In genomic region chr1:187928288-187928687, GRCh38 we compare ENCODE assay signal across 2 cellular contexts.
TF ChIP-seq lines count a peak whose summit lies in the region.

No MANE protein-coding gene starts in this region.

TF ChIP-seq in SK-N-SH, 30 proteins besides CTCF, POLR2A, EP300 and RAD21 (continued from another document):
- TF ChIP-seq REST (IDR thresholded peaks at IDR 0.05; ENCODE audit: low read depth, low read length) (no peak), TAF1 (IDR thresholded peaks at IDR 0.05; ENCODE audit: borderline replicate concordance, low read depth, low read length) (no peak), TEAD4 (IDR thresholded peaks at IDR 0.05; ENCODE audit: borderline replicate concordance, insufficient read depth) (no peak), ELF1 (IDR thresholded peaks at IDR 0.05) (no peak), USF2 (IDR thresholded peaks at IDR 0.05; ENCODE audit: borderline replicate concordance, low read depth, low read length) (no peak), GABPA (IDR thresholded peaks at IDR 0.05; ENCODE audit: low read depth) (no peak), MAX (IDR thresholded peaks at IDR 0.05; ENCODE audit: low read depth) (no peak), NRF1 (IDR thresholded peaks at IDR 0.05; ENCODE audit: low read depth, low read length) (no peak), TCF12 (IDR thresholded peaks at IDR 0.05) (no peak), FOXJ3 (CRISPR knock-in tag; IDR thresholded peaks at IDR 0.05) (no peak), RCOR1 (IDR thresholded peaks at IDR 0.05; ENCODE audit: low read length) (no peak), RFX5 (IDR thresholded peaks at IDR 0.05; ENCODE audit: low read length) (no peak), MXI1 (IDR thresholded peaks at IDR 0.05; ENCODE audit: low read depth, low read length) (no peak), POLR2AphosphoS5 (IDR thresholded peaks at IDR 0.05; ENCODE audit: low read depth, low read length) (no peak)
- TF ChIP-seq, protein P1, sequence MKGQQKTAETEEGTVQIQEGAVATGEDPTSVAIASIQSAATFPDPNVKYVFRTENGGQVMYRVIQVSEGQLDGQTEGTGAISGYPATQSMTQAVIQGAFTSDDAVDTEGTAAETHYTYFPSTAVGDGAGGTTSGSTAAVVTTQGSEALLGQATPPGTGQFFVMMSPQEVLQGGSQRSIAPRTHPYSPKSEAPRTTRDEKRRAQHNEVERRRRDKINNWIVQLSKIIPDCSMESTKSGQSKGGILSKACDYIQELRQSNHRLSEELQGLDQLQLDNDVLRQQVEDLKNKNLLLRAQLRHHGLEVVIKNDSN (IDR thresholded peaks at IDR 0.05; ENCODE audit: borderline replicate concordance, low read depth) = no peak
- TF ChIP-seq, protein P2, sequence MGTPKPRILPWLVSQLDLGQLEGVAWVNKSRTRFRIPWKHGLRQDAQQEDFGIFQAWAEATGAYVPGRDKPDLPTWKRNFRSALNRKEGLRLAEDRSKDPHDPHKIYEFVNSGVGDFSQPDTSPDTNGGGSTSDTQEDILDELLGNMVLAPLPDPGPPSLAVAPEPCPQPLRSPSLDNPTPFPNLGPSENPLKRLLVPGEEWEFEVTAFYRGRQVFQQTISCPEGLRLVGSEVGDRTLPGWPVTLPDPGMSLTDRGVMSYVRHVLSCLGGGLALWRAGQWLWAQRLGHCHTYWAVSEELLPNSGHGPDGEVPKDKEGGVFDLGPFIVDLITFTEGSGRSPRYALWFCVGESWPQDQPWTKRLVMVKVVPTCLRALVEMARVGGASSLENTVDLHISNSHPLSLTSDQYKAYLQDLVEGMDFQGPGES (IDR thresholded peaks at IDR 0.05; ENCODE audit: low read depth, low read length) = no peak

TF ChIP-seq in SK-N-SH treated with all-trans-retinoic acid at 6 μM for 48 hours, 23 proteins besides CTCF, POLR2A, EP300 and RAD21 (continued from another document):
- TF ChIP-seq ARNTL (CRISPR knock-in tag; IDR thresholded peaks at IDR 0.05; ENCODE audit: borderline replicate concordance, low read depth) (no peak), CSDC2 (CRISPR knock-in tag; IDR thresholded peaks at IDR 0.05) (no peak), TCF4 (CRISPR knock-in tag; IDR thresholded peaks at IDR 0.05; ENCODE audit: borderline replicate concordance) (no peak), OSR1 (CRISPR knock-in tag; IDR thresholded peaks at IDR 0.05) (no peak), ESRRG (CRISPR knock-in tag; IDR thresholded peaks at IDR 0.05) (no peak), BACH2 (CRISPR knock-in tag; IDR thresholded peaks at IDR 0.05; ENCODE audit: borderline replicate concordance) (no peak), GLIS3 (CRISPR knock-in tag; IDR thresholded peaks at IDR 0.05) (no peak), TOX (CRISPR knock-in tag; IDR thresholded peaks at IDR 0.05; ENCODE audit: borderline replicate concordance) (no peak), ZFP3 (CRISPR knock-in tag; IDR thresholded peaks at IDR 0.05) (no peak), PPARA (CRISPR knock-in tag; IDR thresholded peaks at IDR 0.05; ENCODE audit: borderline replicate concordance) (no peak), ZNF565 (CRISPR knock-in tag; conservative IDR thresholded peaks at IDR 0.05; ENCODE audit: low read depth) (no peak)
- TF ChIP-seq, protein P3, sequence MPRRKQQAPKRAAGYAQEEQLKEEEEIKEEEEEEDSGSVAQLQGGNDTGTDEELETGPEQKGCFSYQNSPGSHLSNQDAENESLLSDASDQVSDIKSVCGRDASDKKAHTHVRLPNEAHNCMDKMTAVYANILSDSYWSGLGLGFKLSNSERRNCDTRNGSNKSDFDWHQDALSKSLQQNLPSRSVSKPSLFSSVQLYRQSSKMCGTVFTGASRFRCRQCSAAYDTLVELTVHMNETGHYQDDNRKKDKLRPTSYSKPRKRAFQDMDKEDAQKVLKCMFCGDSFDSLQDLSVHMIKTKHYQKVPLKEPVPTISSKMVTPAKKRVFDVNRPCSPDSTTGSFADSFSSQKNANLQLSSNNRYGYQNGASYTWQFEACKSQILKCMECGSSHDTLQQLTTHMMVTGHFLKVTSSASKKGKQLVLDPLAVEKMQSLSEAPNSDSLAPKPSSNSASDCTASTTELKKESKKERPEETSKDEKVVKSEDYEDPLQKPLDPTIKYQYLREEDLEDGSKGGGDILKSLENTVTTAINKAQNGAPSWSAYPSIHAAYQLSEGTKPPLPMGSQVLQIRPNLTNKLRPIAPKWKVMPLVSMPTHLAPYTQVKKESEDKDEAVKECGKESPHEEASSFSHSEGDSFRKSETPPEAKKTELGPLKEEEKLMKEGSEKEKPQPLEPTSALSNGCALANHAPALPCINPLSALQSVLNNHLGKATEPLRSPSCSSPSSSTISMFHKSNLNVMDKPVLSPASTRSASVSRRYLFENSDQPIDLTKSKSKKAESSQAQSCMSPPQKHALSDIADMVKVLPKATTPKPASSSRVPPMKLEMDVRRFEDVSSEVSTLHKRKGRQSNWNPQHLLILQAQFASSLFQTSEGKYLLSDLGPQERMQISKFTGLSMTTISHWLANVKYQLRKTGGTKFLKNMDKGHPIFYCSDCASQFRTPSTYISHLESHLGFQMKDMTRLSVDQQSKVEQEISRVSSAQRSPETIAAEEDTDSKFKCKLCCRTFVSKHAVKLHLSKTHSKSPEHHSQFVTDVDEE (CRISPR knock-in tag; IDR thresholded peaks at IDR 0.05) = no peak
- TF ChIP-seq, protein P4, sequence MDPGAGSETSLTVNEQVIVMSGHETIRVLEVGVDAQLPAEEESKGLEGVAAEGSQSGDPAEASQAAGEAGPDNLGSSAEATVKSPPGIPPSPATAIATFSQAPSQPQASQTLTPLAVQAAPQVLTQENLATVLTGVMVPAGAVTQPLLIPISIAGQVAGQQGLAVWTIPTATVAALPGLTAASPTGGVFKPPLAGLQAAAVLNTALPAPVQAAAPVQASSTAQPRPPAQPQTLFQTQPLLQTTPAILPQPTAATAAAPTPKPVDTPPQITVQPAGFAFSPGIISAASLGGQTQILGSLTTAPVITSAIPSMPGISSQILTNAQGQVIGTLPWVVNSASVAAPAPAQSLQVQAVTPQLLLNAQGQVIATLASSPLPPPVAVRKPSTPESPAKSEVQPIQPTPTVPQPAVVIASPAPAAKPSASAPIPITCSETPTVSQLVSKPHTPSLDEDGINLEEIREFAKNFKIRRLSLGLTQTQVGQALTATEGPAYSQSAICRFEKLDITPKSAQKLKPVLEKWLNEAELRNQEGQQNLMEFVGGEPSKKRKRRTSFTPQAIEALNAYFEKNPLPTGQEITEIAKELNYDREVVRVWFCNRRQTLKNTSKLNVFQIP (CRISPR knock-in tag; IDR thresholded peaks at IDR 0.05; ENCODE audit: borderline replicate concordance, low read depth) = no peak
